1 cellular context compared by ENCODE assay signal in genomic region chr6:16684195-16684689, GRCh38.
A peak's percentile ranks its signal among the peaks of the same experiment; 100 is the strongest.
TF ChIP-seq lines count a peak whose summit lies in the region.

No MANE protein-coding gene starts in this region.

TF ChIP-seq in HepG2, 621 proteins besides CTCF, POLR2A, EP300 and RAD21 (continued from another document):
- no peak for TF ChIP-seq AKAP8 (CRISPR knock-in tag; IDR thresholded peaks at IDR 0.05)
- TF ChIP-seq NFIC (IDR thresholded peaks at IDR 0.05; ENCODE audit: low read length), result peak; percentile 56; the same call in 1 of the 2 replicates
- 0 out of 2 replicates have a peak, but pooled peaks have one; percentile 8 for TF ChIP-seq ZMYM3 (CRISPR knock-in tag; IDR thresholded peaks at IDR 0.05)
- TF ChIP-seq ARID5B (CRISPR knock-in tag; IDR thresholded peaks at IDR 0.05), result peak; percentile 34; the same call in 1 of the 2 replicates
- no peak for TF ChIP-seq TFAP4 (IDR thresholded peaks at IDR 0.05; ENCODE audit: borderline replicate concordance, low read depth)
- peak; percentile 5; the same call in 1 of the 2 replicates for TF ChIP-seq TCF7 (IDR thresholded peaks at IDR 0.05; ENCODE audit: low read depth)
- peak; percentile 96 for TF ChIP-seq BCL6 (CRISPR knock-in tag; IDR thresholded peaks at IDR 0.05)
- TF ChIP-seq CEBPG (CRISPR knock-in tag; IDR thresholded peaks at IDR 0.05), result peak; percentile 84
- TF ChIP-seq ZIK1 (CRISPR knock-in tag; IDR thresholded peaks at IDR 0.05; ENCODE audit: borderline replicate concordance, low read depth), result no peak
- 0 out of 2 replicates have a peak, but pooled peaks have one; percentile 24 for TF ChIP-seq ZNF501 (CRISPR knock-in tag; IDR thresholded peaks at IDR 0.05)
- TF ChIP-seq HES4 (CRISPR knock-in tag; IDR thresholded peaks at IDR 0.05; ENCODE audit: borderline replicate concordance), result no peak
- TF ChIP-seq FOXA1 (IDR thresholded peaks at IDR 0.05), result no peak
- TF ChIP-seq FOXA1 (CRISPR knock-in tag; IDR thresholded peaks at IDR 0.05), result peak; percentile 29; the same call in 1 of the 2 replicates
- TF ChIP-seq DNMT3B (CRISPR knock-in tag; conservative IDR thresholded peaks at IDR 0.05), result 0 out of 2 replicates have a peak, but pooled peaks have one; percentile 62
- TF ChIP-seq XRCC5 (optimal IDR thresholded peaks at IDR 0.05; ENCODE audit: low read length), result peak; percentile 7
- TF ChIP-seq ZNF292 (CRISPR knock-in tag; IDR thresholded peaks at IDR 0.05; ENCODE audit: borderline replicate concordance, low read depth), result 0 out of 2 replicates have a peak, but pooled peaks have one; percentile 10
- TF ChIP-seq TEAD3 (CRISPR knock-in tag; optimal IDR thresholded peaks at IDR 0.05; ENCODE audit: borderline replicate concordance), result peak; percentile 12
- TF ChIP-seq ZNF7 (CRISPR knock-in tag; IDR thresholded peaks at IDR 0.05), result peak; percentile 56; the same call in 1 of the 2 replicates
- TF ChIP-seq NR2C2 (CRISPR knock-in tag; IDR thresholded peaks at IDR 0.05; ENCODE audit: borderline replicate concordance), result no peak
- no peak for TF ChIP-seq PTBP1 (IDR thresholded peaks at IDR 0.05; ENCODE audit: low read depth, low read length, poor library complexity, severe bottlenecking)
- 0 out of 2 replicates have a peak, but pooled peaks have one; percentile 8 for TF ChIP-seq ISL2 (CRISPR knock-in tag; IDR thresholded peaks at IDR 0.05)
- 0 out of 2 replicates have a peak, but pooled peaks have one; percentile 1 for TF ChIP-seq ZNF350 (CRISPR knock-in tag; IDR thresholded peaks at IDR 0.05; ENCODE audit: borderline replicate concordance, low read depth)
- TF ChIP-seq ZNF468 (CRISPR knock-in tag; IDR thresholded peaks at IDR 0.05), result no peak
- no peak for TF ChIP-seq ZNF569 (CRISPR knock-in tag; IDR thresholded peaks at IDR 0.05; ENCODE audit: borderline replicate concordance)
- no peak for TF ChIP-seq KDM2A (CRISPR knock-in tag; IDR thresholded peaks at IDR 0.05; ENCODE audit: borderline replicate concordance, low read depth)
